Comparison of ENCODE assay signal across 9 cellular contexts in genomic region chr9:2023532-2023931, GRCh38. TPM values are rescaled to one million over a fixed set of nuclear protein-coding genes. Genes with fewer than 3 reads are reported as not detected.
DNase-seq lines count a peak whose midpoint lies in the region; ATAC-seq and TF ChIP-seq lines count a peak whose summit lies in the region.
"Had no signal": no experiment of that assay in that cellular context is flagged by ENCODE, and none has a peak within 500 bp of the region (broad histone marks: within the 10 kb centered on the region; RNA-seq: fewer than 3 reads in every experiment).

No MANE protein-coding gene starts in this region.

- H3K27me3 ChIP-seq in left ventricle myocardium inferior (ENCODE audit: low read depth): no peaks in the 10 kb centered on the region
- no peaks in the 10 kb centered on the region for H3K27me3 ChIP-seq in esophagus muscularis mucosa
- H3K27me3 ChIP-seq in upper lobe of right lung: no peaks in the 10 kb centered on the region

- intact Hi-C loops in left ventricle myocardium inferior (cut with micrococcal nuclease) (no loop called here), left cardiac atrium (cut with DNase I) (no loop called here), esophagus muscularis mucosa (cut with DNase I) (loop anchor here (10.0 kb wide), 1 partner anchor 821 kb away; the partner anchor contains the start of gene PUM3), upper lobe of right lung (cut with DNase I) (no loop called here)

- TF ChIP-seq CTCF in left ventricle myocardium inferior (IDR thresholded peaks at IDR 0.05; ENCODE audit: borderline replicate concordance): no peak
- no peak for TF ChIP-seq CTCF in esophagus muscularis mucosa (IDR thresholded peaks at IDR 0.05)
- no peak for TF ChIP-seq CTCF in upper lobe of right lung (IDR thresholded peaks at IDR 0.05)
- TF ChIP-seq CTCF in omental fat pad (IDR thresholded peaks at IDR 0.05): no peak

- DNase-seq in left ventricle myocardium inferior: no peak
- no peak for DNase-seq in left cardiac atrium
- DNase-seq in KBM-7: peak; percentile 41
- DNase-seq in esophagus muscularis mucosa (ENCODE audit: extremely low spot score): no peak
- DNase-seq in upper lobe of right lung: no peak
- DNase-seq in omental fat pad (ENCODE audit: low spot score): no peak
- DNase-seq: NCI-H1694 had no signal

- peaks cover 100% of the 10 kb centered on the region for H3K4me1 ChIP-seq in left ventricle myocardium inferior
- H3K4me1 ChIP-seq in esophagus muscularis mucosa: peaks cover 83 to 94% (median 92%) of the 10 kb centered on the region in 4 donors
- H3K4me1 ChIP-seq in upper lobe of right lung: peaks cover 94% of the 10 kb centered on the region

- in situ Hi-C loops in KBM-7 (cut with MboI; ENCODE audit: low pct_unique_long_range_greater_than_20kb, low sequenced_read_pairs): no loop called here

- H3K36me3 ChIP-seq in left ventricle myocardium inferior (no peaks in the 10 kb centered on the region), esophagus muscularis mucosa (no peaks in the 10 kb centered on the region), upper lobe of right lung (no peaks in the 10 kb centered on the region)

- H3K9me3 ChIP-seq in left ventricle myocardium inferior (replicated peaks) (no peaks in the 10 kb centered on the region), esophagus muscularis mucosa (no peaks in the 10 kb centered on the region), upper lobe of right lung (no peaks in the 10 kb centered on the region)

- no peak for TF ChIP-seq EP300 in esophagus muscularis mucosa (IDR thresholded peaks at IDR 0.05)

- ATAC-seq in left cardiac atrium: no peak
- no peak for ATAC-seq in upper lobe of right lung
- ATAC-seq in HG03039 (IDR thresholded peaks at IDR 0.05; ENCODE audit: unreplicated experiment): no peak
- ATAC-seq in HG03095 (IDR thresholded peaks at IDR 0.05; ENCODE audit: unreplicated experiment): no peak
- no peak for ATAC-seq in omental fat pad (ENCODE audit: low FRiP score)

- WGBS in esophagus muscularis mucosa: 33% methylated on average over 5 of the region's 5 CpGs

- H3K4me3 ChIP-seq in left ventricle myocardium inferior (peak overlapping the region; percentile 5), esophagus muscularis mucosa (peak overlapping the region in 1 of 4 donors; percentile 5), upper lobe of right lung (no peak overlapping the region)

- H3K27ac ChIP-seq in left ventricle myocardium inferior (replicated peaks): peak overlapping the region; percentile 70
- H3K27ac ChIP-seq in esophagus muscularis mucosa (replicated peaks in 1 of 4): peak overlapping the region; percentile 7 to 59 (median 40)
- H3K27ac ChIP-seq in upper lobe of right lung: peak overlapping the region; percentile 44

- TF ChIP-seq POLR2A in esophagus muscularis mucosa (IDR thresholded peaks at IDR 0.05; ENCODE audit: low read depth): no peak

RNA-seq across cellular contexts. Expression of gene SMARCA2, which starts 8.4 kb away (rescaled TPM):
- 98.0 TPM for total RNA-seq in left ventricle myocardium inferior
- 100 to 1,000 TPM in 1 of 2 donors, 10 to 100 TPM in 1; 77.4 to 115 TPM for total RNA-seq in left cardiac atrium
- 10 to 100 TPM; 76.7 to 99.0 (median 89.8) TPM for total RNA-seq in esophagus muscularis mucosa
- total RNA-seq in upper lobe of right lung: 147 TPM
- total RNA-seq in omental fat pad: 100 to 1,000 TPM in 1 of 4 donors, 10 to 100 TPM in 3; 84.8 to 164 (median 91.6) TPM
